ENCODE assay signal across 8 cellular contexts in genomic region chr1:248618878-248619277, GRCh38. TPM values are rescaled to one million over a fixed set of nuclear protein-coding genes. Genes with fewer than 3 reads are reported as not detected.
DNase-seq lines count a peak whose midpoint lies in the region; ATAC-seq and TF ChIP-seq lines count a peak whose summit lies in the region.

No MANE protein-coding gene starts in this region.

- CTCF ChIA-PET in OCI-LY7 (lab: Charles Lee; ENCODE audit: unreplicated experiment): no interaction called here
- CTCF ChIA-PET in activated naive CD4-positive, alpha-beta T cell treated with anti-CD3 and anti-CD28 coated beads, Interleukin-2, amount 10 ng/mL, durations not matched to agents 7 days and 5 days (lab: Charles Lee): interaction anchor here (0.9 to 6.5 kb wide), 4 partner anchors 9 to 187 kb away, joined by 3 to 63 read pairs (median 3); no protein-coding TSS in a partner anchor

- H3K9me3 Mint-ChIP-seq in activated naive CD4-positive, alpha-beta T cell treated with anti-CD3 and anti-CD28 coated beads, Interleukin-2, amount 10 ng/mL, durations not matched to agents 7 days and 5 days: no peaks in the 10 kb centered on the region

- no peaks in the 10 kb centered on the region for H3K27me3 ChIP-seq in kidney epithelial cell (ENCODE audit: control insufficient read depth, insufficient read depth, low read length)

- H3K9me2 ChIP-seq in OCI-LY7 (ENCODE audit: insufficient read depth, low read length): no peaks in the 10 kb centered on the region

- no peak overlapping the region for H3K4me3 ChIP-seq in OCI-LY7 (ENCODE audit: low read depth, low read length, poor library complexity, severe bottlenecking)
- H3K4me3 ChIP-seq in kidney epithelial cell (ENCODE audit: low read depth, low read length): no peak overlapping the region

- peak; percentile 2 for DNase-seq in AG09319 (ENCODE audit: extremely low read depth, low read depth)
- DNase-seq in OCI-LY7 (ENCODE audit: low spot score): peak; percentile 59
- DNase-seq in activated naive CD4-positive, alpha-beta T cell treated with anti-CD3 and anti-CD28 coated beads, Interleukin-2, amount 10 ng/mL, durations not matched to agents 7 days and 5 days: peak; percentile 69
- no peak for DNase-seq in kidney epithelial cell (ENCODE audit: low read depth)
- peak; percentile 38 to 39 for DNase-seq in stimulated activated CD8-positive, alpha-beta memory T cell treated with anti-CD3 and anti-CD28 coated beads, Interleukin-2, amount 100 ng/mL, for 48 hours (ENCODE audit: low read depth in 2 of 2)
- DNase-seq in GM19238 (ENCODE audit: insufficient read length, low spot score): no peak

- no peaks in the 10 kb centered on the region for H3K79me2 ChIP-seq in OCI-LY7 (ENCODE audit: insufficient read depth, low read depth, low read length)

- no TSS peak for BruUV-seq in OCI-LY7 (replicated peaks; lab: Mats Ljungman, UMichigan)

- H3K36me3 ChIP-seq in OCI-LY7 (ENCODE audit: insufficient read depth, low read length) (no peaks in the 10 kb centered on the region), kidney epithelial cell (ENCODE audit: control insufficient read depth, insufficient read depth, low read length) (no peaks in the 10 kb centered on the region)

- POLR2A ChIA-PET in OCI-LY7 (lab: Charles Lee): interaction anchor here (1.8 kb wide), 1 partner anchor 186 kb away, joined by 3 read pairs; no protein-coding TSS in a partner anchor

- H3K4me1 ChIP-seq in OCI-LY7 (ENCODE audit: insufficient read depth, low read length, poor library complexity, severe bottlenecking): no peaks in the 10 kb centered on the region

- H3K27me3 Mint-ChIP-seq in activated naive CD4-positive, alpha-beta T cell treated with anti-CD3 and anti-CD28 coated beads, Interleukin-2, amount 10 ng/mL, durations not matched to agents 7 days and 5 days: no peaks in the 10 kb centered on the region

- peak; percentile 61 for TF ChIP-seq CTCF in AG09319 (IDR thresholded peaks at IDR 0.05; ENCODE audit: low read depth, low read length)
- TF ChIP-seq CTCF in OCI-LY7 (conservative IDR thresholded peaks at IDR 0.05; ENCODE audit: low read length): peak; percentile 95
- peak; percentile 52 for TF ChIP-seq CTCF in kidney epithelial cell (IDR thresholded peaks at IDR 0.05; ENCODE audit: insufficient read depth, low read length, poor library complexity, severe bottlenecking)

- no peak overlapping the region for H2AFZ ChIP-seq in OCI-LY7 (ENCODE audit: low read length)

- ATAC-seq in GM19324 (IDR thresholded peaks at IDR 0.05; ENCODE audit: low FRiP score, unreplicated experiment): peak; percentile 37
- no peak for ATAC-seq in HG02610 (IDR thresholded peaks at IDR 0.05; ENCODE audit: unreplicated experiment)

- no peak overlapping the region for H3K27ac Mint-ChIP-seq in activated naive CD4-positive, alpha-beta T cell treated with anti-CD3 and anti-CD28 coated beads, Interleukin-2, amount 10 ng/mL, durations not matched to agents 7 days and 5 days

- no peaks in the 10 kb centered on the region for H4K20me1 ChIP-seq in OCI-LY7 (ENCODE audit: insufficient read depth, low read length)

- no peak overlapping the region for H3K4me2 ChIP-seq in OCI-LY7 (ENCODE audit: low read length)

- H3K4me3 Mint-ChIP-seq in activated naive CD4-positive, alpha-beta T cell treated with anti-CD3 and anti-CD28 coated beads, Interleukin-2, amount 10 ng/mL, durations not matched to agents 7 days and 5 days: no peak overlapping the region

- no peaks in the 10 kb centered on the region for H3K36me3 Mint-ChIP-seq in activated naive CD4-positive, alpha-beta T cell treated with anti-CD3 and anti-CD28 coated beads, Interleukin-2, amount 10 ng/mL, durations not matched to agents 7 days and 5 days

- no peaks in the 10 kb centered on the region for H3K9me3 ChIP-seq in OCI-LY7 (ENCODE audit: low read length)

- intact Hi-C loops in OCI-LY7 (cut with micrococcal nuclease; ENCODE audit: unreplicated experiment): no loop called here

- H3K4me1 Mint-ChIP-seq in activated naive CD4-positive, alpha-beta T cell treated with anti-CD3 and anti-CD28 coated beads, Interleukin-2, amount 10 ng/mL, durations not matched to agents 7 days and 5 days: peaks cover under 1% of the 10 kb centered on the region

- no peak overlapping the region for H3K27ac ChIP-seq in OCI-LY7 (ENCODE audit: low read depth, low read length, poor library complexity, severe bottlenecking)

RNA-seq across cellular contexts. Expression of gene OR2T11, which starts 16.0 kb away (rescaled TPM):
- total RNA-seq in OCI-LY7 (2014; rRNA removed; shearing (Covaris generic)): not detected in 2 replicates
- total RNA-seq in OCI-LY7 (2022): 0.13 TPM in 1 of 2 replicates, not detected in the other
- total RNA-seq in kidney epithelial cell: not detected in 2 replicates

RNA-seq across cellular contexts. Expression of gene OR2T10, which starts 21.4 kb away (rescaled TPM):
- not detected in 2 replicates for total RNA-seq in OCI-LY7 (2014; rRNA removed; shearing (Covaris generic))
- not detected in 2 replicates for total RNA-seq in OCI-LY7 (2022)
- not detected in 2 replicates for total RNA-seq in kidney epithelial cell

RNA-seq across cellular contexts. Expression of gene OR2T35, which starts 26.2 kb away (rescaled TPM):
- total RNA-seq in OCI-LY7 (2014; rRNA removed; shearing (Covaris generic)): not detected in 2 replicates
- not detected in 2 replicates for total RNA-seq in OCI-LY7 (2022)
- not detected in 2 replicates for total RNA-seq in kidney epithelial cell

RNA-seq across cellular contexts. Expression of gene OR2T27, which starts 36.5 kb away (rescaled TPM):
- not detected in 2 replicates for total RNA-seq in OCI-LY7 (2014; rRNA removed; shearing (Covaris generic))
- total RNA-seq in OCI-LY7 (2022): not detected in 2 replicates
- total RNA-seq in kidney epithelial cell: not detected in 2 replicates

RNA-seq across cellular contexts. Expression of gene OR2T34, which starts 44.3 kb away (rescaled TPM):
- total RNA-seq in OCI-LY7 (2014; rRNA removed; shearing (Covaris generic)): not detected in 2 replicates
- total RNA-seq in OCI-LY7 (2022) (not detected in 2 replicates), kidney epithelial cell (not detected in 2 replicates)

Comparison
In these comparisons a context has a peak if more than half of its experiments do, and no peak if none do; other contexts are left out.
1. DNase-seq: peak in AG09319 (single experiment), OCI-LY7 (single experiment), activated naive CD4-positive, alpha-beta T cell treated with anti-CD3 and anti-CD28 coated beads, Interleukin-2, amount 10 ng/mL, durations not matched to agents 7 days and 5 days (single experiment) and stimulated activated CD8-positive, alpha-beta memory T cell treated with anti-CD3 and anti-CD28 coated beads, Interleukin-2, amount 100 ng/mL, for 48 hours (2 of 2); none in kidney epithelial cell (single experiment) and GM19238 (single experiment).
2. Peak in every context shown above with its lines, with median percentiles within 50 percentile points of each other: CTCF ChIP-seq.